Comparison of ENCODE assay signal across 8 cellular contexts in the genomic region with DNA sequence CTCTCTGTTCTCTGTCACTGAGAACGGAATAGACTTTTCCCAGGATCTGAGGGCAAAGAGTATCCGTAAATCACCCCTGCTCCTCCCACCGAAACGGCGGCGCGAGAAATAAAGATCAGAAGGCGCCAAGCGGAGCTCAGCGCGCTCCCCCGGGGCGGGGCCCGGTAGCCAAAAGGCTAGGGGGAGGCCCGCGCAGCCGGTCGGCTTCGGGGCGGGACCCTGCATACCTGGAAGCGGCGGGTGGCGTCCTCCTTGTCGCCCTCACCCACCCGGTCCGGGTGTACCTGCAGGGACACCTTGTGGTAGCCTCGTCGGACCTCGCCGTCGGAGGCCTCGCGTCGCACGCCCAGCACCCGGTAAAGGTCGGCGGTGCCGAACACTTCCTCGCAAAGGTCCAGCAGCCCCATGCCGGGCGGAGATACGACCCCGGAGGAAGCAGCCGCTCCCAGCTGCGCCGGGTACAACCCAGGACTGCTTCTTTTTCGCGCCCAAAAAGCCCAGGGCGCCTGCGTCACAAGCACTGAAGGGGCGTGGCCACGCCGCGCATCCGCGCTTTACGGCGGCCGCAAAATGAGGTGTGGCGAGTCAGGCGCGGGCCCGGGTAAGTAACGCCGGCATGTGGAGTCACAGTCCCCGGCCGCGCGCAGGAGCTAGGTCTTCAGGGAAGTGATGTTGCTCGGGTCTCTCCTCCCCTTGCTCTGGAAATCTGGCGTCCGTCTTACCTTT. TPM values are rescaled to one million over a fixed set of nuclear protein-coding genes. Genes with fewer than 3 reads are reported as not detected.
DNase-seq lines count a peak whose midpoint lies in the region; ATAC-seq lines count a peak whose summit lies in the region.

Gene DNAJC9, minus strand, starts transcription at position 473 of the 726 bp plus-strand sequence. Its CDS starts 66 bp downstream, at position 407.

- peaks cover 4% of the 10 kb centered on the region for H3K36me3 ChIP-seq in endocrine pancreas (ENCODE audit: control insufficient read depth, insufficient read depth, low read length)

- H3K9me3 ChIP-seq in endocrine pancreas (ENCODE audit: control insufficient read depth, low read length), result no peaks in the 10 kb centered on the region

- peak; percentile 80 for ATAC-seq in GM21360 (IDR thresholded peaks at IDR 0.05; ENCODE audit: unreplicated experiment)

- H3K4me1 ChIP-seq in endocrine pancreas (ENCODE audit: control insufficient read depth, insufficient read depth, low read length), result peaks cover 5% of the 10 kb centered on the region

- DNase-seq in COR-L47 (lab: John Stamatoyannopoulos, UW) (peak; percentile 85), HT1080 (ENCODE audit: low read depth) (peak; percentile 96), NOMO-1 (lab: John Stamatoyannopoulos, UW; ENCODE audit: unreplicated experiment in 2 of 2) (peak; percentile 91 to 94), mesenteric fat pad (ENCODE audit: low spot score) (peak; percentile 99)
- peak; percentile 96 to 98 (median 97) for DNase-seq in activated CD8-positive, alpha-beta memory T cell treated with anti-CD3 and anti-CD28 coated beads for 48 hours (ENCODE audit: low read depth in 2 of 3, low spot score in 2 of 3)
- peak; percentile 96 for DNase-seq in stimulated activated CD8-positive, alpha-beta memory T cell treated with anti-CD3 and anti-CD28 coated beads, Interleukin-15, amount 100 ng/mL, for 24 hours (ENCODE audit: low read depth)

- H3K4me3 ChIP-seq in endocrine pancreas (ENCODE audit: control insufficient read depth, insufficient read depth, low read length), result peak within 1 kb of the TSS; percentile 91

- peak within 1 kb of the TSS; percentile 89 for H3K9ac ChIP-seq in endocrine pancreas (ENCODE audit: control insufficient read depth, insufficient read depth, low read length)

- H3K27me3 ChIP-seq in endocrine pancreas (ENCODE audit: control insufficient read depth, insufficient read depth, low read length), result no peaks in the 10 kb centered on the region

RNA-seq across cellular contexts. Expression of gene DNAJC9, which starts in this region (rescaled TPM):
- 72.5 and 75.2 TPM in 2 replicates for total RNA-seq in HT1080 (2014; rRNA removed; shearing (Covaris generic))
- polyA plus RNA-seq in HT1080 (2015; cell fraction: cytosol; rRNA removed), result 34.5 and 35.1 TPM in 2 replicates
- polyA plus RNA-seq in HT1080 (2015; cell fraction: nucleus; rRNA removed), result 27.3 and 27.7 TPM in 2 replicates
- 6.5 TPM for total RNA-seq in mesenteric fat pad

Comparison
In these comparisons a context has a peak if more than half of its experiments do, and no peak if none do; other contexts are left out.
1. Peak in every context shown above with its lines: DNase-seq, ATAC-seq and H3K4me3 ChIP-seq.